1 cellular context compared by ENCODE assay signal in the genomic region with DNA sequence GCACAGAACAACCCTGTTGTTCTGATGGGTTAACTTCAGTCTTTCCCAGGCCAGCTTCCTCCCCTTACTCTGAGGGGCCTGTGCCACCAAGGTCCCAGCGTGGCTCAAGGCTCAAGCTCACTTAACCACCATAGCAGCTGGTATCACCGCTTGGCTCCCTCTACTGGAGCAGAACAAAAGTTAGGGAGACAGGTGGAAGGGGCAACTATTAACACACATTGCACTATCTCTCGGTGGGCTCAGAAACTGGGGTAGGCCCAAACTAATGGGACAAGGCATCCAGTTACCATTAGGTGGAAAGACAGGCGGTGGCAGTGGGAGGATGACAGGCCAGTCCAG.
TF ChIP-seq lines count a peak whose summit lies in the region.

No MANE protein-coding gene starts in this region.

TF ChIP-seq in HepG2, 621 proteins besides CTCF, POLR2A, EP300 and RAD21 (continued from another document and continues in another):
- TF ChIP-seq, protein P1, sequence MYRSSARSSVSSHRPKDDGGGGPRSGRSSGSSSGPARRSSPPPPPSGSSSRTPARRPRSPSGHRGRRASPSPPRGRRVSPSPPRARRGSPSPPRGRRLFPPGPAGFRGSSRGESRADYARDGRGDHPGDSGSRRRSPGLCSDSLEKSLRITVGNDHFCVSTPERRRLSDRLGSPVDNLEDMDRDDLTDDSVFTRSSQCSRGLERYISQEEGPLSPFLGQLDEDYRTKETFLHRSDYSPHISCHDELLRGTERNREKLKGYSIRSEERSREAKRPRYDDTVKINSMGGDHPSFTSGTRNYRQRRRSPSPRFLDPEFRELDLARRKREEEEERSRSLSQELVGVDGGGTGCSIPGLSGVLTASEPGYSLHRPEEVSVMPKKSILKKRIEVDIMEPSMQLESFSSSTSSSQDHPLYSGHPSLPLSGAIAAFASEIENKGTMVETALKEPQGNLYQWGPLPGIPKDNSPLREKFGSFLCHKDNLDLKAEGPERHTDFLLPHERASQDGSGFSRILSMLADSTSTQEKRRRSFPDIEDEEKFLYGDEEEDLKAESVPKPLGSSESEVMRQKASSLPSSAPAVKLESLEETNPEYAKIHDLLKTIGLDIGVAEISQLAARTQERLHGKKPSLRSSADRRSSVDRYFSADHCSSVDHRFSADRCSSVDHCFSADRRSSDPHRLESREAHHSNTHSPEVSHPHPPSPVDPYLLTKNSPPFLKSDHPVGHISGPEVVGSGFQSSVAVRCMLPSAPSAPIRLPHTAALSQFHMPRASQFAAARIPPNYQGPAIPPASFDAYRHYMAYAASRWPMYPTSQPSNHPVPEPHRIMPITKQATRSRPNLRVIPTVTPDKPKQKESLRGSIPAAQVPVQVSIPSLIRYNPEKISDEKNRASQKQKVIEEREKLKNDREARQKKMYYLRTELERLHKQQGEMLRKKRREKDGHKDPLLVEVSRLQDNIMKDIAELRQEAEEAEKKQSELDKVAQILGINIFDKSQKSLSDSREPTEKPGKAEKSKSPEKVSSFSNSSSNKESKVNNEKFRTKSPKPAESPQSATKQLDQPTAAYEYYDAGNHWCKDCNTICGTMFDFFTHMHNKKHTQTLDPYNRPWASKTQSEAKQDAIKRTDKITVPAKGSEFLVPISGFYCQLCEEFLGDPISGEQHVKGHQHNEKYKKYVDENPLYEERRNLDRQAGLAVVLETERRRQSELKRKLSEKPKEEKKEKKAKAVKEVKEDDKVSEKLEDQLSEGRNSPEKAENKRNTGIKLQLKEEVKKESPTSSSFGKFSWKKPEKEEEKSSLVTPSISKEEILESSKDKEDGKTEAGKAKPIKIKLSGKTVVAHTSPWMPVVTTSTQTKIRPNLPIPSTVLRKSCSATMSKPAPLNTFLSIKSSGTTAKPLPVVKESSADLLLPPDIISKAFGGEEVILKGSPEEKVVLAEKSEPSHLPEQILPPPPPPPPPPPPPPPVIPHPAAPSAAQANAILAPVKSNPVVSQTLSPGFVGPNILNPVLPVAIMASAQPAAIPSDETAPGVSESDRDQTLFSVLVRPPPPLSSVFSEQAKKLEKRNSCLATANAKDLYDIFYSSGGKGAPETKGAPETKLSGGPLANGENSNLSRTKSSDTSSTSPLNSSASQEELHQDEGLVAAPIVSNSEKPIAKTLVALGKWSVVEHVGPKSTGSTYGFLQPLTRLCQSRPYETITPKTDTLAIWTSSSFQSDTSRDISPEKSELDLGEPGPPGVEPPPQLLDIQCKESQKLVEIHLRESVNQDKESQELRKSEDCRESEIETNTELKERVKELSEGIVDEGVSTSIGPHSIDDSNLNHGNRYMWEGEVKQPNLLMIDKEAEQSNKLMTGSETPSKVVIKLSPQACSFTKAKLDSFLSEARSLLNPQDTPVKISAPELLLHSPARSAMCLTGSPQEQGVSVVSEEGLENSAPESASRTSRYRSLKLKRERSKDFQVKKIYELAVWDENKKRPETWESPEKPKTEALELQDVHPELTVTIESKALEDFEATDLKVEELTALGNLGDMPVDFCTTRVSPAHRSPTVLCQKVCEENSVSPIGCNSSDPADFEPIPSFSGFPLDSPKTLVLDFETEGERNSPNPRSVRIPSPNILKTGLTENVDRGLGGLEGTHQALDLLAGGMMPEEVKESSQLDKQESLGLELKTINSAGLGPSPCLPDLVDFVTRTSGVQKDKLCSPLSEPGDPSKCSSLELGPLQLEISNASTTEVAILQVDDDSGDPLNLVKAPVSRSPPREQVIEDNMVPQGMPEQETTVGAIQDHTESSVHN (CRISPR knock-in tag; IDR thresholded peaks at IDR 0.05): 0 out of 2 replicates have a peak, but pooled peaks have one; percentile 45
- TF ChIP-seq ZNF432 (CRISPR knock-in tag; IDR thresholded peaks at IDR 0.05; ENCODE audit: borderline replicate concordance): no peak
- TF ChIP-seq, protein P2, sequence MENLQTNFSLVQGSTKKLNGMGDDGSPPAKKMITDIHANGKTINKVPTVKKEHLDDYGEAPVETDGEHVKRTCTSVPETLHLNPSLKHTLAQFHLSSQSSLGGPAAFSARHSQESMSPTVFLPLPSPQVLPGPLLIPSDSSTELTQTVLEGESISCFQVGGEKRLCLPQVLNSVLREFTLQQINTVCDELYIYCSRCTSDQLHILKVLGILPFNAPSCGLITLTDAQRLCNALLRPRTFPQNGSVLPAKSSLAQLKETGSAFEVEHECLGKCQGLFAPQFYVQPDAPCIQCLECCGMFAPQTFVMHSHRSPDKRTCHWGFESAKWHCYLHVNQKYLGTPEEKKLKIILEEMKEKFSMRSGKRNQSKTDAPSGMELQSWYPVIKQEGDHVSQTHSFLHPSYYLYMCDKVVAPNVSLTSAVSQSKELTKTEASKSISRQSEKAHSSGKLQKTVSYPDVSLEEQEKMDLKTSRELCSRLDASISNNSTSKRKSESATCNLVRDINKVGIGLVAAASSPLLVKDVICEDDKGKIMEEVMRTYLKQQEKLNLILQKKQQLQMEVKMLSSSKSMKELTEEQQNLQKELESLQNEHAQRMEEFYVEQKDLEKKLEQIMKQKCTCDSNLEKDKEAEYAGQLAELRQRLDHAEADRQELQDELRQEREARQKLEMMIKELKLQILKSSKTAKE (CRISPR knock-in tag; IDR thresholded peaks at IDR 0.05; ENCODE audit: borderline replicate concordance): no peak
- TF ChIP-seq BRCA1 (CRISPR knock-in tag; IDR thresholded peaks at IDR 0.05): no peak
- TF ChIP-seq, protein P3, sequence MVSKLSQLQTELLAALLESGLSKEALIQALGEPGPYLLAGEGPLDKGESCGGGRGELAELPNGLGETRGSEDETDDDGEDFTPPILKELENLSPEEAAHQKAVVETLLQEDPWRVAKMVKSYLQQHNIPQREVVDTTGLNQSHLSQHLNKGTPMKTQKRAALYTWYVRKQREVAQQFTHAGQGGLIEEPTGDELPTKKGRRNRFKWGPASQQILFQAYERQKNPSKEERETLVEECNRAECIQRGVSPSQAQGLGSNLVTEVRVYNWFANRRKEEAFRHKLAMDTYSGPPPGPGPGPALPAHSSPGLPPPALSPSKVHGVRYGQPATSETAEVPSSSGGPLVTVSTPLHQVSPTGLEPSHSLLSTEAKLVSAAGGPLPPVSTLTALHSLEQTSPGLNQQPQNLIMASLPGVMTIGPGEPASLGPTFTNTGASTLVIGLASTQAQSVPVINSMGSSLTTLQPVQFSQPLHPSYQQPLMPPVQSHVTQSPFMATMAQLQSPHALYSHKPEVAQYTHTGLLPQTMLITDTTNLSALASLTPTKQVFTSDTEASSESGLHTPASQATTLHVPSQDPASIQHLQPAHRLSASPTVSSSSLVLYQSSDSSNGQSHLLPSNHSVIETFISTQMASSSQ (IDR thresholded peaks at IDR 0.05; ENCODE audit: low read depth): no peak
- TF ChIP-seq, protein P3 (CRISPR knock-in tag; IDR thresholded peaks at IDR 0.05; ENCODE audit: borderline replicate concordance): 0 out of 2 replicates have a peak, but pooled peaks have one; percentile 32
- TF ChIP-seq, protein P4, sequence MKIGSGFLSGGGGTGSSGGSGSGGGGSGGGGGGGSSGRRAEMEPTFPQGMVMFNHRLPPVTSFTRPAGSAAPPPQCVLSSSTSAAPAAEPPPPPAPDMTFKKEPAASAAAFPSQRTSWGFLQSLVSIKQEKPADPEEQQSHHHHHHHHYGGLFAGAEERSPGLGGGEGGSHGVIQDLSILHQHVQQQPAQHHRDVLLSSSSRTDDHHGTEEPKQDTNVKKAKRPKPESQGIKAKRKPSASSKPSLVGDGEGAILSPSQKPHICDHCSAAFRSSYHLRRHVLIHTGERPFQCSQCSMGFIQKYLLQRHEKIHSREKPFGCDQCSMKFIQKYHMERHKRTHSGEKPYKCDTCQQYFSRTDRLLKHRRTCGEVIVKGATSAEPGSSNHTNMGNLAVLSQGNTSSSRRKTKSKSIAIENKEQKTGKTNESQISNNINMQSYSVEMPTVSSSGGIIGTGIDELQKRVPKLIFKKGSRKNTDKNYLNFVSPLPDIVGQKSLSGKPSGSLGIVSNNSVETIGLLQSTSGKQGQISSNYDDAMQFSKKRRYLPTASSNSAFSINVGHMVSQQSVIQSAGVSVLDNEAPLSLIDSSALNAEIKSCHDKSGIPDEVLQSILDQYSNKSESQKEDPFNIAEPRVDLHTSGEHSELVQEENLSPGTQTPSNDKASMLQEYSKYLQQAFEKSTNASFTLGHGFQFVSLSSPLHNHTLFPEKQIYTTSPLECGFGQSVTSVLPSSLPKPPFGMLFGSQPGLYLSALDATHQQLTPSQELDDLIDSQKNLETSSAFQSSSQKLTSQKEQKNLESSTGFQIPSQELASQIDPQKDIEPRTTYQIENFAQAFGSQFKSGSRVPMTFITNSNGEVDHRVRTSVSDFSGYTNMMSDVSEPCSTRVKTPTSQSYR (CRISPR knock-in tag; IDR thresholded peaks at IDR 0.05; ENCODE audit: borderline replicate concordance): no peak
- no peak for TF ChIP-seq ZNF160 (CRISPR knock-in tag; IDR thresholded peaks at IDR 0.05)
- TF ChIP-seq, protein P5, sequence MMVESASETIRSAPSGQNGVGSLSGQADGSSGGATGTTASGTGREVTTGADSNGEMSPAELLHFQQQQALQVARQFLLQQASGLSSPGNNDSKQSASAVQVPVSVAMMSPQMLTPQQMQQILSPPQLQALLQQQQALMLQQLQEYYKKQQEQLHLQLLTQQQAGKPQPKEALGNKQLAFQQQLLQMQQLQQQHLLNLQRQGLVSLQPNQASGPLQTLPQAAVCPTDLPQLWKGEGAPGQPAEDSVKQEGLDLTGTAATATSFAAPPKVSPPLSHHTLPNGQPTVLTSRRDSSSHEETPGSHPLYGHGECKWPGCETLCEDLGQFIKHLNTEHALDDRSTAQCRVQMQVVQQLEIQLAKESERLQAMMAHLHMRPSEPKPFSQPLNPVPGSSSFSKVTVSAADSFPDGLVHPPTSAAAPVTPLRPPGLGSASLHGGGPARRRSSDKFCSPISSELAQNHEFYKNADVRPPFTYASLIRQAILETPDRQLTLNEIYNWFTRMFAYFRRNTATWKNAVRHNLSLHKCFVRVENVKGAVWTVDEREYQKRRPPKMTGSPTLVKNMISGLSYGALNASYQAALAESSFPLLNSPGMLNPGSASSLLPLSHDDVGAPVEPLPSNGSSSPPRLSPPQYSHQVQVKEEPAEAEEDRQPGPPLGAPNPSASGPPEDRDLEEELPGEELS (CRISPR knock-in tag; IDR thresholded peaks at IDR 0.05): no peak
- TF ChIP-seq, protein P6, sequence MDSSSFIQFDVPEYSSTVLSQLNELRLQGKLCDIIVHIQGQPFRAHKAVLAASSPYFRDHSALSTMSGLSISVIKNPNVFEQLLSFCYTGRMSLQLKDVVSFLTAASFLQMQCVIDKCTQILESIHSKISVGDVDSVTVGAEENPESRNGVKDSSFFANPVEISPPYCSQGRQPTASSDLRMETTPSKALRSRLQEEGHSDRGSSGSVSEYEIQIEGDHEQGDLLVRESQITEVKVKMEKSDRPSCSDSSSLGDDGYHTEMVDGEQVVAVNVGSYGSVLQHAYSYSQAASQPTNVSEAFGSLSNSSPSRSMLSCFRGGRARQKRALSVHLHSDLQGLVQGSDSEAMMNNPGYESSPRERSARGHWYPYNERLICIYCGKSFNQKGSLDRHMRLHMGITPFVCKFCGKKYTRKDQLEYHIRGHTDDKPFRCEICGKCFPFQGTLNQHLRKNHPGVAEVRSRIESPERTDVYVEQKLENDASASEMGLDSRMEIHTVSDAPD (CRISPR knock-in tag; IDR thresholded peaks at IDR 0.05): peak; percentile 50; the same call in 1 of the 2 replicates
- no peak for TF ChIP-seq ZNF780A (CRISPR knock-in tag; IDR thresholded peaks at IDR 0.05)
- TF ChIP-seq TOPORS (CRISPR knock-in tag; IDR thresholded peaks at IDR 0.05): no peak
- TF ChIP-seq DPF2 (CRISPR knock-in tag; IDR thresholded peaks at IDR 0.05; ENCODE audit: borderline replicate concordance, low read depth): 0 out of 2 replicates have a peak, but pooled peaks have one; percentile 17
